In genomic region chr14:39563361-39563760, GRCh38 we compare ENCODE assay signal across 21 cellular contexts.
"Had no signal": no experiment of that assay in that cellular context is flagged by ENCODE, and none has a peak within 500 bp of the region (broad histone marks: within the 10 kb centered on the region; RNA-seq: fewer than 3 reads in every experiment).

No MANE protein-coding gene starts in this region.

- H3K4me2 ChIP-seq: SK-N-SH had no signal

- H3K9me2 ChIP-seq: SK-N-SH had no signal

- H3K4me3 ChIP-seq: MG63 had no signal

- H3K9ac ChIP-seq: SK-N-SH had no signal

- ATAC-seq: Panc1 had no signal

- H3K36me3 ChIP-seq: MG63 had no signal

- H3K27ac ChIP-seq: RWPE1 had no signal

- DNase-seq: IMR-90, Karpas-422, KG1, MG63, NCI-H1092, NCI-H1105 treated with DMSO at 0.1 percent for 48 hours, NCI-H1417 treated with DMSO at 0.1 percent for 48 hours, NCI-H146, NCI-H1694 treated with DMSO at 0.1 percent for 48 hours, NCI-H1930, NCI-H2081, NCI-H2107, NCI-H2227 treated with DMSO at 0.1 percent for 48 hours, NCI-H510A, NCI-H524 treated with DMSO at 0.1 percent for 48 hours, NCI-H69, NCI-H774, SHP77, SK-N-SH had no signal

- H3K27me3 ChIP-seq: MG63 had no signal

- H3K9me3 ChIP-seq: MG63, SK-N-SH had no signal
